Comparison of ENCODE assay signal across 9 cellular contexts in the genomic region with DNA sequence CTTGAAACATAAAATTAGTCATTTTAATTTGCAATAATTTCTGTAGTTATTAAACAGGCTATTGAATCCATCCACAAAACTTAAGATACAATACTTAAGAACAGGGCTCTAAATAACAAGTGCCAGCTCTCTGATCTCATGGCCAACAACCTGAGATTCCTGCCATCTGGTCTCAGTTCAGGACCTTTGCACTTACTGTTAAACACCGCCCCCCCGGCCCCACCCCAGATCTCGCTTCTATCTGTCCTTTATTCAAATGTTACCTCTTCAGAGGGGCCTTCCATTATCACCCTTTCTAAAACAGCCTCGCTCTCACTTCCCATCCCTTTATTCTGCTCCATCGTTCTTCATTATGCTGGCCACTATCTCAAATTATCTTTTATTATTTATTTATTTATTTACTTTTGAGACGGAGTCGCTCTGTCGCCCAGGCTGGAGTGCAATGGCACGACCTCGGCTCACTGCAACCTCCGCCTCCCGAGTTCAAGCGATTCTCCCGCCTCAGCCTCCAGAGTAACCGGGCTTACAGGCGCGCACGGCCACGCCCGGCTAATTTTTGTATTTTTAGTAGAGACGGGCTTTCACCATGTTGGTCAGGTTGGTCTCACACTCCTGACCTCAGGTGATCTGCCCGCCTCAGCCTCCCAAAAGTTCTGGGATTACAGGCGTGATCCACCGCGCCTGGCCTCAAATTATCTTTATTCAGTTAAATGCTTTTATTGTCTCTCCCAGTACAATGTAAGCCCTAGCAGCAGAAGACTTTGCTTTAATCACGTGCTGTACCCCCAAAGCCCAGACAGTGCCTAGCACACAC. TPM values are rescaled to one million over a fixed set of nuclear protein-coding genes. Genes with fewer than 3 reads are reported as not detected.
DNase-seq lines count a peak whose midpoint lies in the region; ATAC-seq and TF ChIP-seq lines count a peak whose summit lies in the region.
"Had no signal": no experiment of that assay in that cellular context is flagged by ENCODE, and none has a peak within 500 bp of the region (broad histone marks: within the 10 kb centered on the region; RNA-seq: fewer than 3 reads in every experiment).

No MANE protein-coding gene starts in this region.

- peak overlapping the region; percentile 95 for H4K5ac ChIP-seq in IMR-90 (ENCODE audit: low read depth, low read length)

- H2BK15ac ChIP-seq in IMR-90 (ENCODE audit: low read depth, low read length) = 0 out of 3 replicates have a peak overlapping the region, but pooled peaks have one; percentile 1

- peak overlapping the region; percentile 51 for H3K56ac ChIP-seq in IMR-90 (ENCODE audit: extremely low read depth, insufficient read depth, low read length)

- dilution Hi-C loops in IMR-90 (cut with HindIII; ENCODE audit: low sequenced_read_pairs, unreplicated experiment) (no loop called here), mammary epithelial cell (cut with HindIII; ENCODE audit: low sequenced_read_pairs) (no loop called here)

- H3K9ac ChIP-seq in IMR-90 (ENCODE audit: low read depth, low read length) (peak overlapping the region; percentile 79), mammary epithelial cell (ENCODE audit: insufficient read depth, low read length) (peak overlapping the region; percentile 57), mucosa of stomach (ENCODE audit: low read length) (peak overlapping the region; percentile 93)

- peak overlapping the region; percentile 39; the same call in 1 of the 2 replicates for H2BK120ac ChIP-seq in IMR-90 (ENCODE audit: low read depth, low read length)

- peak overlapping the region; percentile 77 for H3K18ac ChIP-seq in IMR-90 (ENCODE audit: low read depth, low read length)

- in situ Hi-C loops in IMR-90 (cut with MboI; ENCODE audit: low sequenced_read_pairs) = no loop called here
- in situ Hi-C loops in mammary epithelial cell (cut with MboI; ENCODE audit: low sequenced_read_pairs in 2 of 2) = no loop called here

- BruUV-seq in IMR-90 (replicated peaks; lab: Mats Ljungman, UMichigan) (no TSS peak), mammary epithelial cell (replicated peaks; lab: Mats Ljungman, UMichigan) (no TSS peak)

- H3K9me1 ChIP-seq in IMR-90 (ENCODE audit: insufficient read depth, low read length) = 0 out of 2 replicates have a peak, but pooled peaks cover 2% of the 10 kb centered on the region

- H3K4me2 ChIP-seq in IMR-90 (ENCODE audit: low read depth, low read length) (peak overlapping the region; percentile 83), mammary epithelial cell (ENCODE audit: insufficient read depth, low read depth, low read length) (peak overlapping the region; percentile 89)

- H3K4ac ChIP-seq in IMR-90 (ENCODE audit: low read depth, low read length) = peak overlapping the region; percentile 93

- TF ChIP-seq POLR2A in IMR-90 (IDR thresholded peaks at IDR 0.05; ENCODE audit: low read depth, low read length) = no peak

- CTCF ChIA-PET in AG04449 (lab: Yijun Ruan, JAX) = interaction anchor here (0.7 to 3.3 kb wide), 3 partner anchors 9 to 92 kb away, joined by 3 to 18 read pairs (median 9); no protein-coding TSS in a partner anchor
- CTCF ChIA-PET in IMR-90 (lab: Yijun Ruan, JAX) = no interaction called here
- CTCF ChIA-PET in mammary epithelial cell (lab: Charles Lee; ENCODE audit: low non-redundant PET) = no interaction called here

- TF ChIP-seq RAD21 in IMR-90 (IDR thresholded peaks at IDR 0.05; ENCODE audit: low read length) = no peak

- peak overlapping the region; percentile 95 for H3K14ac ChIP-seq in IMR-90 (replicated peaks; ENCODE audit: low read depth, low read length)

- H3K9me3 ChIP-seq in IMR-90 (ENCODE audit: control insufficient read depth, insufficient read depth, low read length) (no peaks in the 10 kb centered on the region), mammary epithelial cell (replicated peaks; ENCODE audit: insufficient read depth, low read length) (no peaks in the 10 kb centered on the region), mucosa of stomach (ENCODE audit: control insufficient read depth, low read length) (no peaks in the 10 kb centered on the region)

- H3K4me3 ChIP-seq in AG04449 (ENCODE audit: low read depth, low read length) = peak overlapping the region; percentile 49
- peak overlapping the region; percentile 69 for H3K4me3 ChIP-seq in IMR-90 (ENCODE audit: insufficient read depth, low read depth, low read length)
- peak overlapping the region; percentile 74 to 93 (median 90) for H3K4me3 ChIP-seq in mammary epithelial cell (replicated peaks in 1 of 3; ENCODE audit: insufficient read depth in 1 of 3, low read depth in 2 of 3, low read length in 3 of 3)
- no peak overlapping the region for H3K4me3 ChIP-seq in mucosa of stomach (ENCODE audit: low read length)

- 71 to 100% methylated on average over 1 to 16 of the region's 26 CpGs for WGBS in IMR-90 (ENCODE audit: extremely low coverage in 2 of 2, insufficient read length in 1 of 2), 2 experiments
- WGBS in mammary epithelial cell (ENCODE audit: low coverage, missing lambda C conversion rate) = 75% methylated on average over 25 of the region's 26 CpGs

- H2BK5ac ChIP-seq in IMR-90 (ENCODE audit: low read depth, low read length, poor library complexity, severe bottlenecking) = peak overlapping the region; percentile 79

- H3K79me2 ChIP-seq in mammary epithelial cell (ENCODE audit: insufficient read depth, low read length) = peaks cover 41% of the 10 kb centered on the region

- peaks cover 6% of the 10 kb centered on the region for H3K4me1 ChIP-seq in IMR-90 (ENCODE audit: control insufficient read depth, insufficient read depth, low read length)
- H3K4me1 ChIP-seq in mammary epithelial cell (ENCODE audit: insufficient read depth, low read length) = peaks cover 11% of the 10 kb centered on the region
- peaks cover 16% of the 10 kb centered on the region for H3K4me1 ChIP-seq in mucosa of stomach (ENCODE audit: control insufficient read depth, insufficient read depth, low read length)

- H4K91ac ChIP-seq in IMR-90 (ENCODE audit: insufficient read depth, low read depth, low read length) = peak overlapping the region; percentile 95

- H2AFZ ChIP-seq in IMR-90 (replicated peaks; ENCODE audit: low read length, poor library complexity) (peak overlapping the region; percentile 88), mammary epithelial cell (ENCODE audit: low read depth, low read length) (peak overlapping the region; percentile 89)

- DNase-seq in AG04449 (ENCODE audit: low read depth, low spot score) (no peak), IMR-90 (no peak), mammary epithelial cell (no peak), islet precursor cell (no peak), NCI-H526 (lab: John Stamatoyannopoulos, UW) (no peak), mesenteric fat pad (ENCODE audit: low spot score) (no peak)

- intact Hi-C loops in IMR-90 (cut with micrococcal nuclease) = no loop called here
- intact Hi-C loops in mammary epithelial cell (cut with micrococcal nuclease) = loop anchor here (1.0 kb wide), 1 partner anchor 184 kb away; a partner anchor contains a TSS

- no peaks in the 10 kb centered on the region for H3K27me3 ChIP-seq in IMR-90 (ENCODE audit: control insufficient read depth, insufficient read depth, low read length)
- H3K27me3 ChIP-seq in mammary epithelial cell (ENCODE audit: insufficient read depth, low read length) = no peaks in the 10 kb centered on the region
- H3K27me3 ChIP-seq in mucosa of stomach (ENCODE audit: control insufficient read depth, insufficient read depth, low read length) = no peaks in the 10 kb centered on the region

- peak overlapping the region; percentile 92 for H2AK9ac ChIP-seq in IMR-90 (replicated peaks; ENCODE audit: low read depth, low read length, poor library complexity)

- peak overlapping the region; percentile 67 for H2AK5ac ChIP-seq in IMR-90 (ENCODE audit: low read depth, low read length)

- H3K27ac ChIP-seq in IMR-90 (ENCODE audit: insufficient read depth, low read length) (peak overlapping the region; percentile 66), mammary epithelial cell (ENCODE audit: insufficient read depth, low read depth, low read length) (peak overlapping the region; percentile 82)

- peaks cover 0 to 26% of the 10 kb centered on the region in 2 experiments; a peak in 2 of 4 replicates for H3K79me1 ChIP-seq in IMR-90 (ENCODE audit: low read depth in 1 of 2, low read length in 2 of 2)

- ATAC-seq in IMR-90 (ENCODE audit: low read depth) = no peak
- no peak for ATAC-seq in HG03442 (IDR thresholded peaks at IDR 0.05; ENCODE audit: unreplicated experiment)

- peak overlapping the region; percentile 64; the same call in 1 of the 2 replicates for H3K23ac ChIP-seq in IMR-90 (ENCODE audit: low read depth, low read length)

- POLR2A ChIA-PET in AG04449 (lab: Yijun Ruan, JAX) (no interaction called here), IMR-90 (lab: Charles Lee; ENCODE audit: unreplicated experiment) (interaction anchor here (0.6 kb wide), 1 partner anchor 48 kb away, joined by 4 read pairs; no protein-coding TSS in a partner anchor)

- TF ChIP-seq CTCF in AG04449 (IDR thresholded peaks at IDR 0.05; ENCODE audit: insufficient read depth, low read length, missing control alignments) (no peak), IMR-90 (conservative IDR thresholded peaks at IDR 0.05; ENCODE audit: low read depth, low read length) (no peak), mammary epithelial cell (conservative IDR thresholded peaks at IDR 0.05 in 1 of 2, IDR thresholded peaks at IDR 0.05 in 1 of 2; ENCODE audit: extremely low read depth in 1 of 2, insufficient read depth in 1 of 2, low read depth in 1 of 2, low read length in 2 of 2) (no peak)

- peaks cover 15% of the 10 kb centered on the region for H3K36me3 ChIP-seq in IMR-90 (ENCODE audit: control insufficient read depth, insufficient read depth, low read length)
- H3K36me3 ChIP-seq in mammary epithelial cell (ENCODE audit: insufficient read depth, low read length) = peaks cover 13% of the 10 kb centered on the region
- H3K36me3 ChIP-seq in mucosa of stomach (ENCODE audit: control insufficient read depth, insufficient read depth, low read length) = peaks cover 5% of the 10 kb centered on the region

- no peak overlapping the region for H2BK20ac ChIP-seq in IMR-90 (ENCODE audit: low read depth, low read length)

- peak overlapping the region; percentile 82 to 99 for H4K8ac ChIP-seq in IMR-90 (ENCODE audit: low read depth in 2 of 2, low read length in 2 of 2)

- H4K20me1 ChIP-seq in IMR-90 (ENCODE audit: insufficient read depth, low read length) (peaks cover 36% of the 10 kb centered on the region), mammary epithelial cell (ENCODE audit: insufficient read depth, low read length) (peaks cover 7% of the 10 kb centered on the region)

RNA-seq across cellular contexts. Expression of a gene that starts 0.8 kb away (rescaled TPM):
- total RNA-seq in IMR-90 (2012; rRNA removed) = 72.8 and 81.4 TPM in 2 replicates
- 200 and 344 TPM in 2 replicates for polyA plus RNA-seq in IMR-90 (2012; rRNA removed)
- 133 and 172 TPM in 2 replicates for polyA plus RNA-seq in IMR-90 (2012; cell fraction: cytosol; rRNA removed)
- 1,852 and 3,219 TPM in 2 replicates for polyA plus RNA-seq in IMR-90 (2012; cell fraction: nucleus; rRNA removed; ENCODE audit: low replicate concordance)
- 100 to 1,000 TPM in 1 of 2 donors, 10 to 100 TPM in 1; 98.5 to 183 TPM for total RNA-seq in mammary epithelial cell
- 106 TPM for polyA plus RNA-seq in mammary epithelial cell
- polyA minus RNA-seq in mammary epithelial cell = 59.4 TPM
- total RNA-seq in mesenteric fat pad = 148 TPM

RNA-seq across cellular contexts. Expression of a gene that starts 11.9 kb away (rescaled TPM):
- not detected in 2 replicates for total RNA-seq in IMR-90 (2012; rRNA removed)
- 0.02 TPM in 1 of 2 replicates, not detected in the other for polyA plus RNA-seq in IMR-90 (2012; rRNA removed)
- not detected in 2 replicates for polyA plus RNA-seq in IMR-90 (2012; cell fraction: cytosol; rRNA removed)
- polyA plus RNA-seq in IMR-90 (2012; cell fraction: nucleus; rRNA removed; ENCODE audit: low replicate concordance) = not detected in 2 replicates
- total RNA-seq in mammary epithelial cell = under 1 TPM in 1 of 2 donors, not detected in 1; 0.09 TPM
- not detected for polyA plus RNA-seq in mammary epithelial cell
- not detected for polyA minus RNA-seq in mammary epithelial cell
- not detected for total RNA-seq in mesenteric fat pad
- total RNA-seq: activated CD8-positive, alpha-beta memory T cell treated with anti-CD3 and anti-CD28 coated beads for 36 hours had no signal

RNA-seq across cellular contexts. Expression of a gene that starts 19.8 kb away (rescaled TPM):
- total RNA-seq in IMR-90 (2012; rRNA removed) = 0.18 TPM in 1 of 2 replicates, not detected in the other
- 0.09 and 0.11 TPM in 2 replicates for polyA plus RNA-seq in IMR-90 (2012; rRNA removed)
- polyA plus RNA-seq in IMR-90 (2012; cell fraction: cytosol; rRNA removed) = 0.40 and 0.54 TPM in 2 replicates
- 0.80 and 1.6 TPM in 2 replicates for polyA plus RNA-seq in IMR-90 (2012; cell fraction: nucleus; rRNA removed; ENCODE audit: low replicate concordance)
- total RNA-seq in mammary epithelial cell = 10 to 100 TPM; 14.8 to 42.8 TPM
- polyA plus RNA-seq in mammary epithelial cell = 9.5 TPM
- polyA minus RNA-seq in mammary epithelial cell = 1.0 TPM
- not detected for total RNA-seq in mesenteric fat pad
- total RNA-seq: activated CD8-positive, alpha-beta memory T cell treated with anti-CD3 and anti-CD28 coated beads for 36 hours had no signal

RNA-seq across cellular contexts. Expression of a gene that starts 26.9 kb away (rescaled TPM):
- not detected in 2 replicates for total RNA-seq in IMR-90 (2012; rRNA removed)
- 1.7 and 1.9 TPM in 2 replicates for polyA plus RNA-seq in IMR-90 (2012; rRNA removed)
- polyA plus RNA-seq in IMR-90 (2012; cell fraction: cytosol; rRNA removed) = 0.47 and 0.86 TPM in 2 replicates
- polyA plus RNA-seq in IMR-90 (2012; cell fraction: nucleus; rRNA removed; ENCODE audit: low replicate concordance) = 6.8 and 17.2 TPM in 2 replicates
- 1 to 10 TPM in 1 of 2 donors, under 1 TPM in 1; 0.83 to 5.1 TPM for total RNA-seq in mammary epithelial cell
- 4.2 TPM for polyA plus RNA-seq in mammary epithelial cell
- 9.8 TPM for polyA minus RNA-seq in mammary epithelial cell
- total RNA-seq in mesenteric fat pad = not detected
- total RNA-seq: activated CD8-positive, alpha-beta memory T cell treated with anti-CD3 and anti-CD28 coated beads for 36 hours had no signal

RNA-seq across cellular contexts. Expression of a gene that starts 29.8 kb away (rescaled TPM):
- total RNA-seq in IMR-90 (2012; rRNA removed) (2.8 and 3.8 TPM in 2 replicates), mammary epithelial cell (1 to 10 TPM; 3.6 to 3.8 TPM), mesenteric fat pad (4.2 TPM)
- polyA plus RNA-seq in IMR-90 (2012; rRNA removed) (8.0 and 9.9 TPM in 2 replicates), mammary epithelial cell (1.5 TPM)
- 13.4 and 19.1 TPM in 2 replicates for polyA plus RNA-seq in IMR-90 (2012; cell fraction: cytosol; rRNA removed)
- 14.2 and 30.4 TPM in 2 replicates for polyA plus RNA-seq in IMR-90 (2012; cell fraction: nucleus; rRNA removed; ENCODE audit: low replicate concordance)
- polyA minus RNA-seq in mammary epithelial cell = not detected

Comparison
In these comparisons a context has a peak if more than half of its experiments do, and no peak if none do; other contexts are left out.
1. RNA of a gene that starts 19.8 kb away (total RNA-seq): 14.8 to 42.8 TPM in mammary epithelial cell; 0.18 TPM in IMR-90 and not detected in mesenteric fat pad (single experiment); every median in the first group is over 10 times any median in the second.
2. Peak in every context shown above with its lines, with median percentiles within 50 percentile points of each other: H3K9ac ChIP-seq.